35 cellular contexts compared by ENCODE assay signal in genomic region chr11:56380120-56380519, GRCh38. TPM values are rescaled to one million over a fixed set of nuclear protein-coding genes. Genes with fewer than 3 reads are reported as not detected.
"Had no signal": no experiment of that assay in that cellular context is flagged by ENCODE, and none has a peak within 500 bp of the region (broad histone marks: within the 10 kb centered on the region; RNA-seq: fewer than 3 reads in every experiment).

No MANE protein-coding gene starts in this region.

- H3K9me3 ChIP-seq: ovary, psoas muscle, thoracic aorta, thyroid gland, tibial nerve, upper lobe of left lung, vagina had no signal

- H3K9ac ChIP-seq: neural progenitor cell, parathyroid adenoma had no signal

- ATAC-seq: naive thymus-derived CD4-positive, alpha-beta T cell; natural killer cell; psoas muscle; right cardiac atrium; sciatic nerve; stimulated activated effector memory CD8-positive, alpha-beta T cell treated with anti-CD3 and anti-CD28 coated beads, Interleukin-12 subunit alpha, Interleukin-12 subunit beta, amount 100 ng/mL, for 72 hours; stimulated activated naive B cell treated with anti-CD40 and anti-IgM and Interleukin-4, amounts not matched to agents 10 μg/mL and 1 μg/mL and 100 μg/mL, for 72 hours had no signal

- H3K4me2 ChIP-seq: neural progenitor cell, smooth muscle cell had no signal

- FAIRE-seq: urothelium cell line had no signal

- H3K27me3 ChIP-seq: neural progenitor cell, ovary, spleen, stomach, thyroid gland, tibial nerve, upper lobe of left lung, vagina had no signal

- H3K27ac ChIP-seq: neural progenitor cell, ovary, parathyroid adenoma, psoas muscle, skin epidermis, spleen, stomach, thoracic aorta, thyroid gland, tibial nerve, upper lobe of left lung, vagina had no signal

- H3K4me1 ChIP-seq: neural progenitor cell, parathyroid adenoma, psoas muscle, spleen, stomach, thyroid gland, tibial nerve, upper lobe of left lung, vagina had no signal

- DNase-seq: naive thymus-derived CD4-positive, alpha-beta T cell; natural killer cell; occipital lobe; ovary; posterior cingulate gyrus; psoas muscle; right cardiac atrium; spleen; stimulated activated CD4-positive, alpha-beta T cell treated with anti-CD3 and anti-CD28 coated beads, Interleukin-15, amount 100 ng/mL, for 24 hours; stimulated activated CD4-positive, alpha-beta T cell treated with anti-CD3 and anti-CD28 coated beads, Interleukin-2, amount 100 ng/mL, for 24 hours; stimulated activated CD4-positive, alpha-beta T cell treated with anti-CD3 and anti-CD28 coated beads, Interleukin-2, amount 100 ng/mL, for 48 hours; stimulated activated CD4-positive, alpha-beta T cell treated with anti-CD3 and anti-CD28 coated beads, Interleukin-4, amount 100 ng/mL, for 24 hours; stimulated activated naive B cell treated with anti-CD40 and anti-IgM and Interleukin-4, amounts not matched to agents 10 μg/mL and 1 μg/mL and 100 μg/mL, for 72 hours; stimulated activated naive CD4-positive, alpha-beta T cell treated with Interleukin-2 at 50 U/mL for 16 hours; stomach; thyroid gland; trophoblast cell; upper lobe of left lung had no signal

- H3K4me3 ChIP-seq: neural progenitor cell, ovary, psoas muscle, skin epidermis, smooth muscle cell, spleen, stomach, thoracic aorta, thyroid gland, tibial nerve, upper lobe of left lung, vagina had no signal

- H3K36me3 ChIP-seq: neural progenitor cell, ovary, spleen, stomach, thoracic aorta, thyroid gland, tibial nerve, upper lobe of left lung, vagina had no signal

- H2AFZ ChIP-seq: neural progenitor cell, parathyroid adenoma had no signal

- H3K79me2 ChIP-seq: parathyroid adenoma had no signal

RNA-seq across cellular contexts. Expression of gene OR8U1, which starts 4.7 kb away (rescaled TPM):
- total RNA-seq: naive thymus-derived CD4-positive, alpha-beta T cell; natural killer cell; occipital lobe; osteoblast; ovary; progenitor cell of endocrine pancreas; psoas muscle; renal cortical epithelial cell; right cardiac atrium; sciatic nerve; smooth muscle cell; spleen; stomach; subcutaneous adipose tissue; temporal lobe; thoracic aorta; thyroid gland; tibial nerve; upper lobe of left lung; ureter; vagina had no signal
- polyA plus RNA-seq: naive thymus-derived CD4-positive, alpha-beta T cell; neural cell; ovary; psoas muscle; right cardiac atrium; smooth muscle cell; spleen; stomach had no signal

RNA-seq across cellular contexts. Expression of gene OR8J1, which starts 26.0 kb away (rescaled TPM):
- total RNA-seq: naive thymus-derived CD4-positive, alpha-beta T cell; natural killer cell; occipital lobe; osteoblast; ovary; progenitor cell of endocrine pancreas; psoas muscle; renal cortical epithelial cell; right cardiac atrium; sciatic nerve; smooth muscle cell; spleen; stomach; subcutaneous adipose tissue; temporal lobe; thoracic aorta; thyroid gland; tibial nerve; upper lobe of left lung; ureter; vagina had no signal
- polyA plus RNA-seq: naive thymus-derived CD4-positive, alpha-beta T cell; neural cell; ovary; psoas muscle; right cardiac atrium; smooth muscle cell; spleen; stomach had no signal

RNA-seq across cellular contexts. Expression of gene OR5AL1, which starts 32.4 kb away (rescaled TPM):
- total RNA-seq: naive thymus-derived CD4-positive, alpha-beta T cell; natural killer cell; occipital lobe; osteoblast; ovary; progenitor cell of endocrine pancreas; psoas muscle; renal cortical epithelial cell; right cardiac atrium; sciatic nerve; smooth muscle cell; spleen; stomach; subcutaneous adipose tissue; temporal lobe; thoracic aorta; thyroid gland; tibial nerve; upper lobe of left lung; ureter; vagina had no signal
- polyA plus RNA-seq: naive thymus-derived CD4-positive, alpha-beta T cell; neural cell; ovary; psoas muscle; right cardiac atrium; smooth muscle cell; spleen; stomach had no signal

RNA-seq across cellular contexts. Expression of gene OR8K1, which starts 34.3 kb away (rescaled TPM):
- total RNA-seq: naive thymus-derived CD4-positive, alpha-beta T cell; natural killer cell; occipital lobe; osteoblast; ovary; progenitor cell of endocrine pancreas; psoas muscle; renal cortical epithelial cell; right cardiac atrium; sciatic nerve; smooth muscle cell; spleen; stomach; subcutaneous adipose tissue; temporal lobe; thoracic aorta; thyroid gland; tibial nerve; upper lobe of left lung; ureter; vagina had no signal
- polyA plus RNA-seq: naive thymus-derived CD4-positive, alpha-beta T cell; neural cell; ovary; psoas muscle; right cardiac atrium; smooth muscle cell; spleen; stomach had no signal
